Comparison of ENCODE assay signal across 1 cellular context in genomic region chrX:101393530-101394305, GRCh38.
TF ChIP-seq lines count a peak whose summit lies in the region.

No MANE protein-coding gene starts in this region.

TF ChIP-seq in GM12878, 131 proteins besides CTCF, POLR2A, EP300 and RAD21:
- TF ChIP-seq ASH2L (IDR thresholded peaks at IDR 0.05; ENCODE audit: borderline replicate concordance, low read depth) (no peak), HDGF (IDR thresholded peaks at IDR 0.05) (no peak), SMARCA5 (IDR thresholded peaks at IDR 0.05) (no peak), NFYA (IDR thresholded peaks at IDR 0.05; ENCODE audit: borderline replicate concordance, low read depth, low read length) (no peak), JUND (IDR thresholded peaks at IDR 0.05; ENCODE audit: low read depth, low read length) (no peak), BMI1 (IDR thresholded peaks at IDR 0.05; ENCODE audit: borderline replicate concordance) (no peak), ETV6 (conservative IDR thresholded peaks at IDR 0.05 in 1 of 2, IDR thresholded peaks at IDR 0.05 in 1 of 2; ENCODE audit: borderline replicate concordance in 1 of 2, low read depth in 1 of 2) (no peak), IRF4 (IDR thresholded peaks at IDR 0.05; ENCODE audit: low read depth, low read length) (no peak), CBFB (IDR thresholded peaks at IDR 0.05; ENCODE audit: low read depth) (no peak), EED (IDR thresholded peaks at IDR 0.05; ENCODE audit: low read depth) (no peak), SIX5 (IDR thresholded peaks at IDR 0.05; ENCODE audit: low read depth, low read length, severe bottlenecking) (no peak), E2F8 (IDR thresholded peaks at IDR 0.05; ENCODE audit: low read depth, partially characterized antibody) (no peak), ZNF24 (IDR thresholded peaks at IDR 0.05) (no peak), ZBTB40 (IDR thresholded peaks at IDR 0.05; ENCODE audit: borderline replicate concordance) (no peak), ATF2 (IDR thresholded peaks at IDR 0.05; ENCODE audit: low read length) (no peak), ZBED1 (IDR thresholded peaks at IDR 0.05; ENCODE audit: borderline replicate concordance) (no peak), CHD4 (IDR thresholded peaks at IDR 0.05) (no peak), CBX5 (IDR thresholded peaks at IDR 0.05; ENCODE audit: low read depth) (no peak), MTA2 (IDR thresholded peaks at IDR 0.05; ENCODE audit: low read depth) (no peak), ATF7 (IDR thresholded peaks at IDR 0.05; ENCODE audit: low read depth) (no peak)
TF ChIP-seq in GM12878: peak in this region for 0.
